Comparison of ENCODE assay signal across 21 cellular contexts in genomic region chr6:116136933-116137340, GRCh38. TPM values are rescaled to one million over a fixed set of nuclear protein-coding genes. Genes with fewer than 3 reads are reported as not detected.
DNase-seq lines count a peak whose midpoint lies in the region; ATAC-seq lines count a peak whose summit lies in the region.
"Had no signal": no experiment of that assay in that cellular context is flagged by ENCODE, and none has a peak within 500 bp of the region (broad histone marks: within the 10 kb centered on the region; RNA-seq: fewer than 3 reads in every experiment).

No MANE protein-coding gene starts in this region.

- CTCF ChIA-PET in activated CD4-positive, alpha-beta memory T cell treated with anti-CD3 and anti-CD28 coated beads, Interleukin-2, amount 10 ng/mL, durations not matched to agents 7 days and 5 days (lab: Charles Lee), result interaction anchor here (1.9 kb wide), 1 partner anchor 24 kb away, joined by 5 read pairs; no protein-coding TSS in a partner anchor

- H3K4me1 Mint-ChIP-seq in activated CD4-positive, alpha-beta memory T cell treated with anti-CD3 and anti-CD28 coated beads, Interleukin-2, amount 10 ng/mL, durations not matched to agents 7 days and 5 days, result peaks cover 17% of the 10 kb centered on the region
- H3K4me1 Mint-ChIP-seq: naive B cell had no signal

- no peaks in the 10 kb centered on the region for H3K27me3 Mint-ChIP-seq in activated CD4-positive, alpha-beta memory T cell treated with anti-CD3 and anti-CD28 coated beads, Interleukin-2, amount 10 ng/mL, durations not matched to agents 7 days and 5 days
- H3K27me3 Mint-ChIP-seq: activated naive CD8-positive, alpha-beta T cell; naive B cell had no signal

- H3K27ac ChIP-seq in substantia nigra (ENCODE audit: low read depth, low read length, poor library complexity, severe bottlenecking), result peak overlapping the region; percentile 51
- H3K27ac ChIP-seq: colonic mucosa, left ventricle myocardium inferior, testis had no signal

- POLR2A ChIA-PET in activated CD4-positive, alpha-beta memory T cell treated with anti-CD3 and anti-CD28 coated beads, Interleukin-2, amount 10 ng/mL, durations not matched to agents 7 days and 5 days (lab: Charles Lee), result interaction anchor here (0.9 kb wide), 1 partner anchor 9 kb away, joined by 3 read pairs; no protein-coding TSS in a partner anchor

- DNase-seq in activated T-cell treated with anti-CD3 and anti-CD28 coated beads for 48 hours (ENCODE audit: low read depth) (peak; percentile 10), activated T-cell treated with anti-CD3 and anti-CD28 coated beads for 4 hours (no peak), fibroblast of peridontal ligament (ENCODE audit: extremely low read depth) (peak; percentile 25), substantia nigra (lab: John Stamatoyannopoulos, UW) (peak in 1 of 49 donors; percentile 6)
- peak; percentile 69 for DNase-seq in activated CD4-positive, alpha-beta memory T cell treated with anti-CD3 and anti-CD28 coated beads, Interleukin-2, amount 10 ng/mL, durations not matched to agents 7 days and 5 days
- DNase-seq in stimulated activated naive CD4-positive, alpha-beta T cell treated with Interleukin-2 at 50 U/mL for 16 hours (lab: John Stamatoyannopoulos, UW), result no peak
- DNase-seq: colonic mucosa; left ventricle myocardium inferior; naive B cell; NCI-H1436; NCI-H510A; right cardiac atrium; stimulated activated CD4-positive, alpha-beta T cell treated with anti-CD3 and anti-CD28 coated beads, Interleukin-4, amount 100 ng/mL, for 1 hour; testis had no signal

- H3K36me3 Mint-ChIP-seq in activated CD4-positive, alpha-beta memory T cell treated with anti-CD3 and anti-CD28 coated beads, Interleukin-2, amount 10 ng/mL, durations not matched to agents 7 days and 5 days (ENCODE audit: low read depth), result peaks cover 11% of the 10 kb centered on the region

- H3K27ac Mint-ChIP-seq in activated CD4-positive, alpha-beta memory T cell treated with anti-CD3 and anti-CD28 coated beads, Interleukin-2, amount 10 ng/mL, durations not matched to agents 7 days and 5 days, result peak overlapping the region; percentile 61
- H3K27ac Mint-ChIP-seq: activated naive CD8-positive, alpha-beta T cell; naive B cell had no signal

- peak overlapping the region; percentile 25 for H3K4me3 Mint-ChIP-seq in activated CD4-positive, alpha-beta memory T cell treated with anti-CD3 and anti-CD28 coated beads, Interleukin-2, amount 10 ng/mL, durations not matched to agents 7 days and 5 days
- H3K4me3 Mint-ChIP-seq: activated naive CD8-positive, alpha-beta T cell; naive B cell had no signal

- ATAC-seq in HG03139 (IDR thresholded peaks at IDR 0.05; ENCODE audit: unreplicated experiment), result no peak
- no peak for ATAC-seq in GM21447 (IDR thresholded peaks at IDR 0.05; ENCODE audit: unreplicated experiment)
- ATAC-seq: activated CD4-positive, CD25-positive, alpha-beta regulatory T cell treated with anti-CD3 and anti-CD28 coated beads, Interleukin-2, amount 50 U/mL, for 24 hours; esophagus mucosa; Panc1; right cardiac atrium had no signal

- no peaks in the 10 kb centered on the region for H3K9me3 Mint-ChIP-seq in activated CD4-positive, alpha-beta memory T cell treated with anti-CD3 and anti-CD28 coated beads, Interleukin-2, amount 10 ng/mL, durations not matched to agents 7 days and 5 days
- H3K9me3 Mint-ChIP-seq: naive B cell had no signal

RNA-seq across cellular contexts. Expression of gene COL10A1, which starts 11.0 kb away (rescaled TPM):
- not detected for total RNA-seq in activated CD4-positive, alpha-beta memory T cell treated with anti-CD3 and anti-CD28 coated beads, Interleukin-2, amount 10 ng/mL, durations not matched to agents 7 days and 5 days
- total RNA-seq: A673, colonic mucosa, esophagus mucosa, right cardiac atrium had no signal

RNA-seq across cellular contexts. Expression of gene NT5DC1, which starts 36.3 kb away (rescaled TPM):
- 10 to 100 TPM; 48.3 to 49.4 TPM for total RNA-seq in activated CD4-positive, alpha-beta memory T cell treated with anti-CD3 and anti-CD28 coated beads, Interleukin-2, amount 10 ng/mL, durations not matched to agents 7 days and 5 days

Comparison
In these comparisons a context has a peak if more than half of its experiments do, and no peak if none do; other contexts are left out.
1. DNase-seq: peak in activated T-cell treated with anti-CD3 and anti-CD28 coated beads for 48 hours (single experiment), activated CD4-positive, alpha-beta memory T cell treated with anti-CD3 and anti-CD28 coated beads, Interleukin-2, amount 10 ng/mL, durations not matched to agents 7 days and 5 days (single experiment) and fibroblast of peridontal ligament (single experiment); none in activated T-cell treated with anti-CD3 and anti-CD28 coated beads for 4 hours (single experiment) and stimulated activated naive CD4-positive, alpha-beta T cell treated with Interleukin-2 at 50 U/mL for 16 hours (single experiment).